In genomic region chr10:63478564-63478963, GRCh38 we compare ENCODE assay signal across 1 cellular context.
TF ChIP-seq lines count a peak whose summit lies in the region.

No MANE protein-coding gene starts in this region.

TF ChIP-seq in HepG2, 621 proteins besides CTCF, POLR2A, EP300 and RAD21:
- TF ChIP-seq ZMYM4 (CRISPR knock-in tag; IDR thresholded peaks at IDR 0.05) (peak; percentile 67), NR2C2 (CRISPR knock-in tag; IDR thresholded peaks at IDR 0.05; ENCODE audit: borderline replicate concordance) (0 out of 2 replicates have a peak, but pooled peaks have one; percentile 22), CERS6 (CRISPR knock-in tag; IDR thresholded peaks at IDR 0.05) (no peak), STAT6 (CRISPR knock-in tag; IDR thresholded peaks at IDR 0.05; ENCODE audit: borderline replicate concordance) (0 out of 2 replicates have a peak, but pooled peaks have one; percentile 31), ZNF12 (CRISPR knock-in tag; IDR thresholded peaks at IDR 0.05) (peak; percentile 40; the same call in 1 of the 2 replicates), SALL1 (CRISPR knock-in tag; IDR thresholded peaks at IDR 0.05) (peak; percentile 23; the same call in 1 of the 2 replicates), ESRRA (CRISPR knock-in tag; IDR thresholded peaks at IDR 0.05; ENCODE audit: low read depth) (0 out of 2 replicates have a peak, but pooled peaks have one; percentile 38), ELF4 (CRISPR knock-in tag; IDR thresholded peaks at IDR 0.05; ENCODE audit: borderline replicate concordance) (no peak), MAX (IDR thresholded peaks at IDR 0.05) (0 out of 2 replicates have a peak, but pooled peaks have one; percentile 20), RBM22 (optimal IDR thresholded peaks at IDR 0.05; ENCODE audit: low read length) (peak; percentile 64), ZSCAN12 (CRISPR knock-in tag; IDR thresholded peaks at IDR 0.05) (no peak), GATAD1 (CRISPR knock-in tag; IDR thresholded peaks at IDR 0.05) (no peak), WIZ (CRISPR knock-in tag; IDR thresholded peaks at IDR 0.05) (peak; percentile 25; the same call in 1 of the 2 replicates), NR2F6 (IDR thresholded peaks at IDR 0.05) (peak; percentile 67), NR2F6 (CRISPR knock-in tag; IDR thresholded peaks at IDR 0.05) (peak; percentile 85), PAXIP1 (CRISPR knock-in tag; conservative IDR thresholded peaks at IDR 0.05) (0 out of 2 replicates have a peak, but pooled peaks have one; percentile 18), RFX5 (IDR thresholded peaks at IDR 0.05; ENCODE audit: low read depth, low read length) (peak; percentile 29; the same call in 1 of the 2 replicates), PATZ1 (CRISPR knock-in tag; IDR thresholded peaks at IDR 0.05) (peak; percentile 27; the same call in 1 of the 2 replicates)
